ENCODE assay signal across 10 cellular contexts in the genomic region with DNA sequence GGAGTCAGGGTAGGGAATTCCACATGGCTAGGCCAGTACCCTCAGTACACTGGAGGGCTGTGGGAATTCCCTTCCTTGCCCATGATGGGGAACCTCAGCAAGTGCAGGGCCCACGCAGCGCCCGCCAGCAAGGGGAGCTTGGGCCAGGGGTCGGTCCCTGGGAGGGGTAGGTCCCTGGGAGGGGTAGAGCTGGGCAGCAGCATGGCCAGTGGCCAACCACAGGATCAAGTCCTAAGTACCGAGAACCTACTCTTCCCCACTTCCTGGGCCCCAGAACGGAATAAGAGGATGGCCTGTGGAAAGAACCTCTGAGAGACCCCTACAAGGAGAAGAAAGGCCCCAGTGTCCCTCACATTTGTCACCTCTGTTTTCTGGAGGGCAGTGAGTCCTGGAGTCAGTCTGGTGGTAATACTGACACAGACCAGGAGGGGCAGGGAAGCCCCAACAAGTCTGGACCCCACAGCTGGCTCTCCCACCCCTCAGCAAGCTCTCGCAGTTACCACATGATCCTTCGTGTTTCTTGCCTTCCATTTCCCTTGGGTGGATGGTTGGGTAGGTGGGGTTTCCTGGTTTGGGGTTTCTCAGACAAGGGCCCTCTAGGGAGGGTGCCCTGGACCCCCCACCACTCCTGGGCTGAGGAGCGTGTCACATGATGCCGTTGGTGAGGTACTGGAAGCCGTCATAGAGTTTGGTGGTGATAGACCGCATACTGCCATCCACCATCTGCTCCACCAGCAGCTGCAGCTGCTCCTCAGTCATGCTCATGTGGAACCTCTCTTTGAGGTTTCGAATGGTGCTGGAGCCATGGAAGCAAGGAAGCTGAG. TPM values are rescaled to one million over a fixed set of nuclear protein-coding genes. Genes with fewer than 3 reads are reported as not detected.
A peak's percentile ranks its signal among the peaks of the same experiment; 100 is the strongest.
DNase-seq lines count a peak whose midpoint lies in the region; ATAC-seq and TF ChIP-seq lines count a peak whose summit lies in the region.
"Had no signal": no experiment of that assay in that cellular context is flagged by ENCODE, and none has a peak within 500 bp of the region (broad histone marks: within the 10 kb centered on the region; RNA-seq: fewer than 3 reads in every experiment).

No MANE protein-coding gene starts in this region.

- intact Hi-C loops in activated CD4-positive, alpha-beta T cell treated with anti-CD3 and anti-CD28 coated beads for 36 hours (cut with DNase I, micrococcal nuclease): no loop called here
- intact Hi-C loops in activated CD4-positive, alpha-beta T cell treated with anti-CD3 and anti-CD28 coated beads, Interleukin-2, amount 10 ng/mL, durations not matched to agents 24 days and 14 days (cut with micrococcal nuclease): no loop called here
- intact Hi-C loops in right cardiac atrium (cut with DNase I): no loop called here

- peak; percentile 7 for TF ChIP-seq CTCF in retinal pigment epithelial cell (conservative IDR thresholded peaks at IDR 0.05; ENCODE audit: low read depth, low read length)

- peaks cover 90% of the 10 kb centered on the region for H3K36me3 ChIP-seq in effector memory CD4-positive, alpha-beta T cell (ENCODE audit: control insufficient read depth, insufficient read depth, low read length)

- no peak for DNase-seq in activated CD4-positive, alpha-beta T cell treated with anti-CD3 and anti-CD28 coated beads for 36 hours
- DNase-seq in activated CD4-positive, alpha-beta T cell treated with anti-CD3 and anti-CD28 coated beads, Interleukin-2, amount 10 ng/mL, durations not matched to agents 24 days and 14 days: no peak
- peak; percentile 56 for DNase-seq in NAMALWA (ENCODE audit: low spot score)
- no peak for DNase-seq in effector memory CD8-positive, alpha-beta T cell
- no peak for DNase-seq in retinal pigment epithelial cell (ENCODE audit: low read depth)
- no peak for DNase-seq in right cardiac atrium
- no peak for DNase-seq in effector memory CD4-positive, alpha-beta T cell
- no peak for DNase-seq in GM19238 (ENCODE audit: insufficient read length, low spot score)
- DNase-seq: stimulated activated CD4-positive, alpha-beta T cell treated with anti-CD3 and anti-CD28 coated beads, Interleukin-4, amount 100 ng/mL, for 24 hours had no signal

- H3K27me3 ChIP-seq in right cardiac atrium (ENCODE audit: control insufficient read depth, insufficient read depth): no peaks in the 10 kb centered on the region
- no peaks in the 10 kb centered on the region for H3K27me3 ChIP-seq in effector memory CD4-positive, alpha-beta T cell (replicated peaks; ENCODE audit: control insufficient read depth, insufficient read depth, low read length, poor library complexity, severe bottlenecking)

- H3K4me1 ChIP-seq in right cardiac atrium (ENCODE audit: control insufficient read depth, insufficient read depth, low read length): no peaks in the 10 kb centered on the region
- H3K4me1 ChIP-seq in effector memory CD4-positive, alpha-beta T cell (ENCODE audit: control insufficient read depth, insufficient read depth, low read length, poor library complexity, severe bottlenecking): peaks cover 6% of the 10 kb centered on the region

- H3K27ac ChIP-seq in right cardiac atrium (ENCODE audit: low read length): no peak overlapping the region
- no peak overlapping the region for H3K27ac ChIP-seq in effector memory CD4-positive, alpha-beta T cell (ENCODE audit: insufficient read depth, low read length, poor library complexity, severe bottlenecking)

- no peaks in the 10 kb centered on the region for H3K9me3 Mint-ChIP-seq in activated CD4-positive, alpha-beta T cell treated with anti-CD3 and anti-CD28 coated beads for 36 hours (ENCODE audit: low read depth)
- no peaks in the 10 kb centered on the region for H3K9me3 Mint-ChIP-seq in activated CD4-positive, alpha-beta T cell treated with anti-CD3 and anti-CD28 coated beads, Interleukin-2, amount 10 ng/mL, durations not matched to agents 24 days and 14 days
- no peaks in the 10 kb centered on the region for H3K9me3 Mint-ChIP-seq in effector memory CD8-positive, alpha-beta T cell
- H3K9me3 Mint-ChIP-seq: type B pancreatic cell had no signal

- H3K27ac Mint-ChIP-seq in activated CD4-positive, alpha-beta T cell treated with anti-CD3 and anti-CD28 coated beads for 36 hours: peak overlapping the region; percentile 55
- H3K27ac Mint-ChIP-seq in activated CD4-positive, alpha-beta T cell treated with anti-CD3 and anti-CD28 coated beads, Interleukin-2, amount 10 ng/mL, durations not matched to agents 24 days and 14 days: no peak overlapping the region
- peak overlapping the region; percentile 85 to 87 for H3K27ac Mint-ChIP-seq in effector memory CD8-positive, alpha-beta T cell

- 78% methylated on average over 13 of the region's 13 CpGs for WGBS in right cardiac atrium

- peak; percentile 34 for ATAC-seq in activated CD4-positive, alpha-beta T cell treated with anti-CD3 and anti-CD28 coated beads for 36 hours
- ATAC-seq in effector memory CD8-positive, alpha-beta T cell (replicated peaks): peak; percentile 70
- no peak for ATAC-seq in right cardiac atrium

- CTCF ChIA-PET in activated CD4-positive, alpha-beta T cell treated with anti-CD3 and anti-CD28 coated beads for 36 hours (lab: Charles Lee): interaction anchor here (0.5 to 6.4 kb wide), 3 partner anchors 48 to 286 kb away, joined by 3 to 53 read pairs (median 3); partner anchors contain the start of gene MINDY1

- no peak overlapping the region for H3K4me3 Mint-ChIP-seq in activated CD4-positive, alpha-beta T cell treated with anti-CD3 and anti-CD28 coated beads for 36 hours
- no peak overlapping the region for H3K4me3 Mint-ChIP-seq in activated CD4-positive, alpha-beta T cell treated with anti-CD3 and anti-CD28 coated beads, Interleukin-2, amount 10 ng/mL, durations not matched to agents 24 days and 14 days
- no peak overlapping the region for H3K4me3 Mint-ChIP-seq in effector memory CD8-positive, alpha-beta T cell
- H3K4me3 Mint-ChIP-seq: type B pancreatic cell had no signal

- H3K27me3 Mint-ChIP-seq in activated CD4-positive, alpha-beta T cell treated with anti-CD3 and anti-CD28 coated beads for 36 hours: no peaks in the 10 kb centered on the region
- no peaks in the 10 kb centered on the region for H3K27me3 Mint-ChIP-seq in activated CD4-positive, alpha-beta T cell treated with anti-CD3 and anti-CD28 coated beads, Interleukin-2, amount 10 ng/mL, durations not matched to agents 24 days and 14 days
- H3K27me3 Mint-ChIP-seq in effector memory CD8-positive, alpha-beta T cell: no peaks in the 10 kb centered on the region
- H3K27me3 Mint-ChIP-seq: type B pancreatic cell had no signal

- no peaks in the 10 kb centered on the region for H3K9me3 ChIP-seq in right cardiac atrium (ENCODE audit: control insufficient read depth, low read length)
- no peaks in the 10 kb centered on the region for H3K9me3 ChIP-seq in effector memory CD4-positive, alpha-beta T cell (ENCODE audit: control insufficient read depth, low read length)

- H3K4me3 ChIP-seq in retinal pigment epithelial cell (ENCODE audit: low read length): no peak overlapping the region
- no peak overlapping the region for H3K4me3 ChIP-seq in right cardiac atrium (ENCODE audit: low read length)
- H3K4me3 ChIP-seq in effector memory CD4-positive, alpha-beta T cell (ENCODE audit: insufficient read depth, low read depth, low read length, poor library complexity, severe bottlenecking): no peak overlapping the region

- H3K36me3 Mint-ChIP-seq in activated CD4-positive, alpha-beta T cell treated with anti-CD3 and anti-CD28 coated beads for 36 hours (ENCODE audit: low read depth): peaks cover 37% of the 10 kb centered on the region
- peaks cover 46% of the 10 kb centered on the region for H3K36me3 Mint-ChIP-seq in activated CD4-positive, alpha-beta T cell treated with anti-CD3 and anti-CD28 coated beads, Interleukin-2, amount 10 ng/mL, durations not matched to agents 24 days and 14 days (ENCODE audit: low read depth)
- peaks cover 53% of the 10 kb centered on the region for H3K36me3 Mint-ChIP-seq in effector memory CD8-positive, alpha-beta T cell (ENCODE audit: insufficient read depth)

- POLR2A ChIA-PET in activated CD4-positive, alpha-beta T cell treated with anti-CD3 and anti-CD28 coated beads for 36 hours (lab: Charles Lee): interaction anchor here (0.6 to 2.5 kb wide), 4 partner anchors 9 to 16 kb away, joined by 3 to 8 read pairs (median 6); partner anchors contain the start of gene ZNF687

- no peaks in the 10 kb centered on the region for H3K4me1 Mint-ChIP-seq in activated CD4-positive, alpha-beta T cell treated with anti-CD3 and anti-CD28 coated beads for 36 hours
- peaks cover 3% of the 10 kb centered on the region for H3K4me1 Mint-ChIP-seq in activated CD4-positive, alpha-beta T cell treated with anti-CD3 and anti-CD28 coated beads, Interleukin-2, amount 10 ng/mL, durations not matched to agents 24 days and 14 days
- peaks cover 8 to 19% of the 10 kb centered on the region in 2 donors for H3K4me1 Mint-ChIP-seq in effector memory CD8-positive, alpha-beta T cell (ENCODE audit: low read depth in 2 of 2)

RNA-seq across cellular contexts. Expression of gene ZNF687, which starts 10.3 kb away (rescaled TPM):
- 10 to 100 TPM; 27.2 to 30.1 TPM for total RNA-seq in activated CD4-positive, alpha-beta T cell treated with anti-CD3 and anti-CD28 coated beads for 36 hours
- total RNA-seq in activated CD4-positive, alpha-beta T cell treated with anti-CD3 and anti-CD28 coated beads, Interleukin-2, amount 10 ng/mL, durations not matched to agents 24 days and 14 days: 25.4 and 26.8 TPM in 2 replicates
- total RNA-seq in right cardiac atrium: 10 to 100 TPM; 12.4 to 15.0 (median 13.2) TPM
- polyA plus RNA-seq in right cardiac atrium: 8.6 TPM

RNA-seq across cellular contexts. Expression of gene PI4KB, which starts 34.8 kb away (rescaled TPM):
- 10 to 100 TPM; 53.0 to 54.5 TPM for total RNA-seq in activated CD4-positive, alpha-beta T cell treated with anti-CD3 and anti-CD28 coated beads for 36 hours
- 57.1 and 59.2 TPM in 2 replicates for total RNA-seq in activated CD4-positive, alpha-beta T cell treated with anti-CD3 and anti-CD28 coated beads, Interleukin-2, amount 10 ng/mL, durations not matched to agents 24 days and 14 days
- total RNA-seq in right cardiac atrium: 10 to 100 TPM; 45.5 to 62.0 (median 52.0) TPM
- polyA plus RNA-seq in right cardiac atrium: 31.0 TPM

RNA-seq across cellular contexts. Expression of gene PSMD4, which starts 37.9 kb away (rescaled TPM):
- total RNA-seq in activated CD4-positive, alpha-beta T cell treated with anti-CD3 and anti-CD28 coated beads for 36 hours: 100 to 1,000 TPM; 187 to 243 TPM
- total RNA-seq in activated CD4-positive, alpha-beta T cell treated with anti-CD3 and anti-CD28 coated beads, Interleukin-2, amount 10 ng/mL, durations not matched to agents 24 days and 14 days: 288 and 304 TPM in 2 replicates
- 100 to 1,000 TPM; 134 to 163 (median 144) TPM for total RNA-seq in right cardiac atrium
- 152 TPM for polyA plus RNA-seq in right cardiac atrium

RNA-seq across cellular contexts. Expression of gene RFX5, which starts 54.6 kb away (rescaled TPM):
- 10 to 100 TPM; 47.6 to 50.4 TPM for total RNA-seq in activated CD4-positive, alpha-beta T cell treated with anti-CD3 and anti-CD28 coated beads for 36 hours
- 69.2 and 73.1 TPM in 2 replicates for total RNA-seq in activated CD4-positive, alpha-beta T cell treated with anti-CD3 and anti-CD28 coated beads, Interleukin-2, amount 10 ng/mL, durations not matched to agents 24 days and 14 days
- 10 to 100 TPM; 20.3 to 23.1 (median 21.6) TPM for total RNA-seq in right cardiac atrium
- polyA plus RNA-seq in right cardiac atrium: 13.7 TPM

Comparison
In these comparisons a context has a peak if more than half of its experiments do, and no peak if none do; other contexts are left out.
1. ATAC-seq: peak in activated CD4-positive, alpha-beta T cell treated with anti-CD3 and anti-CD28 coated beads for 36 hours (single experiment) and effector memory CD8-positive, alpha-beta T cell (single experiment); none in right cardiac atrium (0 of 2).